Comparison of ENCODE assay signal across 9 cellular contexts in the genomic region with DNA sequence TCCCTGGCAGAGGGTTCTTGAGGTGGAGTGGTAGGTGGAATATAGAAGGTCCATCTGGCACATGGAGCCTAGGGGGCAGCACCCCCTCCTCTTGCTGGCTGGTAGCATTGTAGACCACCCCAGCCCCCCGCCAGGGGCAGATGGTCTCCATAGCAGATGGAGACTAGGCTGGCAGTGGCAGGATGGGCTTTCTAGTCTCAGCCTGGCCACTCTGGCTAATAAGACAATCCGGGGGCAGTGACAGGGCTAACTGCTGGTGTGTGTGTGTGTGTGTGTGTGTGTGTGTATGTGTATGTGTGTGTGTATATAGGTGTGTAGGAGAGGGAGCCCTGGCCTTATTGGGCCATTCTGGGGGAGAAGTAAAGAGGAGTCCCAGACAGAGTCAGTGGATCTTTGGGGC. TPM values are rescaled to one million over a fixed set of nuclear protein-coding genes. Genes with fewer than 3 reads are reported as not detected.
A peak's percentile ranks its signal among the peaks of the same experiment; 100 is the strongest.
DNase-seq lines count a peak whose midpoint lies in the region; ATAC-seq and FAIRE-seq lines count a peak whose summit lies in the region.
"Had no signal": no experiment of that assay in that cellular context is flagged by ENCODE, and none has a peak within 500 bp of the region (broad histone marks: within the 10 kb centered on the region; RNA-seq: fewer than 3 reads in every experiment).

No MANE protein-coding gene starts in this region.

- intact Hi-C loops in CD4-positive, alpha-beta memory T cell (cut with micrococcal nuclease): no loop called here

- no peaks in the 10 kb centered on the region for H3K27me3 ChIP-seq in CD4-positive, alpha-beta memory T cell (ENCODE audit: insufficient read depth, low read length)

- DNase-seq in CD4-positive, alpha-beta memory T cell: no peak
- no peak for DNase-seq in GM19239 (ENCODE audit: insufficient read length, low spot score)
- no peak for DNase-seq in T-helper 17 cell
- peak; percentile 28 for DNase-seq in iPS-NIHi7 (ENCODE audit: extremely low spot score)
- DNase-seq in LoVo (ENCODE audit: low spot score): no peak
- DNase-seq in kidney tubule cell (ENCODE audit: low spot score): no peak
- DNase-seq in NCI-H2196 (lab: John Stamatoyannopoulos, UW; ENCODE audit: unreplicated experiment): no peak

- H3K4me1 ChIP-seq in CD4-positive, alpha-beta memory T cell (ENCODE audit: insufficient read depth, low read length): peaks cover 43% of the 10 kb centered on the region

- peaks cover 16 to 49% (median 30%) of the 10 kb centered on the region in 4 donors for H3K4me1 Mint-ChIP-seq in CD4-positive, alpha-beta memory T cell
- peaks cover 20% of the 10 kb centered on the region for H3K4me1 Mint-ChIP-seq in T-helper 17 cell

- H3K36me3 Mint-ChIP-seq in CD4-positive, alpha-beta memory T cell: peaks cover 11 to 29% of the 10 kb centered on the region in 2 donors
- peaks cover 6% of the 10 kb centered on the region for H3K36me3 Mint-ChIP-seq in T-helper 17 cell (ENCODE audit: low read depth)

- CTCF ChIA-PET in CD4-positive, alpha-beta memory T cell (lab: Charles Lee; ENCODE audit: partially characterized antibody): interaction anchor here (1.0 to 3.6 kb wide), 3 partner anchors 16 to 43 kb away, joined by 4 to 18 read pairs (median 6); a partner anchor contains a TSS

- peak overlapping the region in 4 of 8 donors; percentile 17 to 41 (median 26) for H3K4me3 Mint-ChIP-seq in CD4-positive, alpha-beta memory T cell
- H3K4me3 Mint-ChIP-seq in T-helper 17 cell: peak overlapping the region; percentile 55

- H3K9me3 ChIP-seq in CD4-positive, alpha-beta memory T cell (ENCODE audit: control insufficient read depth in 1 of 2, low read length in 2 of 2): no peaks in the 10 kb centered on the region
- H3K9me3 ChIP-seq in T-helper 17 cell (ENCODE audit: control insufficient read depth, low read length, poor library complexity, severe bottlenecking): no peaks in the 10 kb centered on the region
- H3K9me3 ChIP-seq: left lung had no signal

- peak overlapping the region in 4 of 7 donors; percentile 66 to 87 (median 74) for H3K27ac Mint-ChIP-seq in CD4-positive, alpha-beta memory T cell
- peak overlapping the region; percentile 69 for H3K27ac Mint-ChIP-seq in T-helper 17 cell

- peak; percentile 10 for ATAC-seq in T-helper 17 cell
- ATAC-seq in HG03457 (IDR thresholded peaks at IDR 0.05; ENCODE audit: unreplicated experiment): no peak
- ATAC-seq: left lung had no signal

- no peak overlapping the region for H3K27ac ChIP-seq in CD4-positive, alpha-beta memory T cell (ENCODE audit: low read depth, low read length)

- peak; percentile 44 for FAIRE-seq in GM19239 (lab: Jason Lieb, UNC)

- H3K4me3 ChIP-seq in CD4-positive, alpha-beta memory T cell (ENCODE audit: low read length in 2 of 2): no peak overlapping the region
- H3K4me3 ChIP-seq: left lung had no signal

- POLR2A ChIA-PET in CD4-positive, alpha-beta memory T cell (lab: Charles Lee; ENCODE audit: partially characterized antibody): interaction anchor here (1.0 kb wide), 1 partner anchor 33 kb away, joined by 3 read pairs; no protein-coding TSS in a partner anchor

- H3K27me3 Mint-ChIP-seq in CD4-positive, alpha-beta memory T cell: no peaks in the 10 kb centered on the region
- H3K27me3 Mint-ChIP-seq in T-helper 17 cell: no peaks in the 10 kb centered on the region

- H3K9me3 Mint-ChIP-seq in CD4-positive, alpha-beta memory T cell: no peaks in the 10 kb centered on the region

- peaks cover 12% of the 10 kb centered on the region for H3K36me3 ChIP-seq in CD4-positive, alpha-beta memory T cell (ENCODE audit: insufficient read depth, low read length)

RNA-seq across cellular contexts. Expression of a gene that starts 16.1 kb away (rescaled TPM):
- 10 to 100 TPM; 17.3 to 17.5 TPM for total RNA-seq in CD4-positive, alpha-beta memory T cell
- 10 to 100 TPM; 21.0 to 21.9 TPM for polyA plus RNA-seq in CD4-positive, alpha-beta memory T cell
- total RNA-seq in T-helper 17 cell: 10 to 100 TPM in 1 of 2 donors, 1 to 10 TPM in 1; 8.7 to 12.3 TPM

RNA-seq across cellular contexts. Expression of a gene that starts 17.9 kb away (rescaled TPM):
- under 1 TPM; 0.14 to 0.15 TPM for total RNA-seq in CD4-positive, alpha-beta memory T cell
- under 1 TPM in 1 of 2 donors, not detected in 1; 0.08 TPM for polyA plus RNA-seq in CD4-positive, alpha-beta memory T cell
- total RNA-seq in T-helper 17 cell: under 1 TPM in 1 of 2 donors, not detected in 1; 0.17 TPM
- total RNA-seq: left lung had no signal

RNA-seq across cellular contexts. Expression of a gene that starts 23.4 kb away (rescaled TPM):
- total RNA-seq in CD4-positive, alpha-beta memory T cell: 1 to 10 TPM; 3.7 to 5.0 TPM
- polyA plus RNA-seq in CD4-positive, alpha-beta memory T cell: 1 to 10 TPM; 3.4 to 3.7 TPM
- total RNA-seq in T-helper 17 cell: 1 to 10 TPM; 3.6 to 4.9 TPM

RNA-seq across cellular contexts. Expression of a gene that starts 38.8 kb away (rescaled TPM):
- 10 to 100 TPM; 74.0 to 74.6 TPM for total RNA-seq in CD4-positive, alpha-beta memory T cell
- 100 to 1,000 TPM in 1 of 2 donors, 10 to 100 TPM in 1; 99.5 to 111 TPM for polyA plus RNA-seq in CD4-positive, alpha-beta memory T cell
- total RNA-seq in T-helper 17 cell: 10 to 100 TPM; 43.9 to 48.8 TPM
